In the genomic region with DNA sequence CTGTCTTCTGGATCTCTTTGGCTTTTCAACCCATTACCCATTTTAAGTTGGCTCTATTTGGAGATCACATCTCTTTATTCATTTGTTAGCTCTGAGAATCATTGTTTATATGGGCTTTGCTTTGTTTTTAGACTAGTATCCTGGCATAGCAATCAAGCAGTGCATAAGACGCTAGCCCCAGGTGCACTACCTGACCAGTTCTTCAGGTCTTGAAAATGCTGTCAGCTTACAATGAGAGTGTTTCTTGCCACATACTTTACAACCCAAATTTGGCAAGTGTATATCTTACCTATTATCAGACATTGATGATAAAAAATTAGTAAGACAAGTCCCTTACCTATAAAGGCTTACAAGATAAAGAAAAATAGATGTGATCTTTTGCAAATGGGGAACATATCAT, we compare ENCODE assay signal across 24 cellular contexts.
"Had no signal": no experiment of that assay in that cellular context is flagged by ENCODE, and none has a peak within 500 bp of the region (broad histone marks: within the 10 kb centered on the region; RNA-seq: fewer than 3 reads in every experiment).

No MANE protein-coding gene starts in this region.

- H3K27me3 ChIP-seq: brain microvascular endothelial cell, esophagus muscularis mucosa, foreskin keratinocyte, heart left ventricle, pancreas, tibial nerve had no signal

- H3K4me3 Mint-ChIP-seq: activated naive CD8-positive, alpha-beta T cell treated with anti-CD3 and anti-CD28 coated beads, Interleukin-2, amount 10 ng/mL, durations not matched to agents 7 days and 5 days; immature natural killer cell; stimulated activated naive B cell treated with anti-CD40 and anti-IgM and Interleukin-4, amounts not matched to agents 10 μg/mL and 1 μg/mL and 100 μg/mL, for 72 hours; T-helper 17 cell had no signal

- H3K9me3 ChIP-seq: esophagus muscularis mucosa, heart left ventricle, pancreas, psoas muscle, tibial nerve had no signal

- H3K27ac Mint-ChIP-seq: stimulated activated naive B cell treated with anti-CD40 and anti-IgM and Interleukin-4, amounts not matched to agents 10 μg/mL and 1 μg/mL and 100 μg/mL, for 72 hours had no signal

- H3K27me3 Mint-ChIP-seq: activated naive CD8-positive, alpha-beta T cell treated with anti-CD3 and anti-CD28 coated beads, Interleukin-2, amount 10 ng/mL, durations not matched to agents 7 days and 5 days; stimulated activated naive B cell treated with anti-CD40 and anti-IgM and Interleukin-4, amounts not matched to agents 10 μg/mL and 1 μg/mL and 100 μg/mL, for 72 hours; T-helper 17 cell had no signal

- H3K36me3 ChIP-seq: pancreas had no signal

- H3K4me1 ChIP-seq: foreskin keratinocyte, pancreas, psoas muscle had no signal

- DNase-seq: activated CD4-positive, alpha-beta T cell treated with anti-CD3 and anti-CD28 coated beads, Interleukin-2, amount 50 U/mL, for 1 hour; activated CD4-positive, CD25-positive, alpha-beta regulatory T cell treated with anti-CD3 and anti-CD28 coated beads, Interleukin-2, amount 50 U/mL, for 72 hours; activated naive CD8-positive, alpha-beta T cell treated with anti-CD3 and anti-CD28 coated beads, Interleukin-2, amount 10 ng/mL, durations not matched to agents 7 days and 5 days; activated T-cell treated with anti-CD3 and anti-CD28 coated beads for 4 hours; amniotic stem cell; brain microvascular endothelial cell; cortex of kidney; foreskin keratinocyte; heart left ventricle; hypothalamus; immature natural killer cell; kidney; left colon; mammary epithelial cell; pancreas; psoas muscle; right cardiac atrium; stimulated activated CD4-positive, alpha-beta T cell treated with anti-CD3 and anti-CD28 coated beads, Interleukin-15, amount 100 ng/mL, for 24 hours; stimulated activated CD4-positive, alpha-beta T cell treated with anti-CD3 and anti-CD28 coated beads, Interleukin-2, amount 100 ng/mL, for 24 hours; stimulated activated naive B cell treated with anti-CD40 and anti-IgM and Interleukin-4, amounts not matched to agents 10 μg/mL and 1 μg/mL and 100 μg/mL, for 72 hours; T-helper 17 cell; T1000 had no signal

- H3K4me3 ChIP-seq: esophagus muscularis mucosa, heart left ventricle, pancreas, psoas muscle, tibial nerve had no signal

- H3K27ac ChIP-seq: brain microvascular endothelial cell, esophagus muscularis mucosa, foreskin keratinocyte, heart left ventricle, pancreas, psoas muscle had no signal

- H3K9me3 Mint-ChIP-seq: activated naive CD8-positive, alpha-beta T cell treated with anti-CD3 and anti-CD28 coated beads, Interleukin-2, amount 10 ng/mL, durations not matched to agents 7 days and 5 days; immature natural killer cell; stimulated activated naive B cell treated with anti-CD40 and anti-IgM and Interleukin-4, amounts not matched to agents 10 μg/mL and 1 μg/mL and 100 μg/mL, for 72 hours had no signal

- ATAC-seq: foreskin keratinocyte; left colon; pancreas; psoas muscle; stimulated activated naive B cell treated with anti-CD40 and anti-IgM and Interleukin-4, amounts not matched to agents 10 μg/mL and 1 μg/mL and 100 μg/mL, for 72 hours had no signal
